ENCODE assay signal across 1 cellular context in genomic region chr15:89335289-89336041, GRCh38.
TF ChIP-seq lines count a peak whose summit lies in the region.

No MANE protein-coding gene starts in this region.

TF ChIP-seq in K562, 482 proteins besides CTCF, POLR2A, EP300 and RAD21 (continued from another document and continues in another):
- TF ChIP-seq THAP12 (CRISPR knock-in tag; IDR thresholded peaks at IDR 0.05) (no peak), SETDB1 (IDR thresholded peaks at IDR 0.05; ENCODE audit: low read length) (no peak), GATA2 (CRISPR knock-in tag; IDR thresholded peaks at IDR 0.05) (peak; percentile 33; the same call in 1 of the 2 replicates), RCOR1 (IDR thresholded peaks at IDR 0.05; ENCODE audit: borderline replicate concordance in 1 of 2, low read depth in 2 of 2, low read length in 2 of 2) (peak in 1 of 2 experiments; percentile 1; a peak in 1 of 4 replicates), UBTF (IDR thresholded peaks at IDR 0.05; ENCODE audit: borderline replicate concordance in 1 of 2, low read depth in 2 of 2, low read length in 2 of 2) (0 out of 4 replicates have a peak, but pooled peaks of 1 of the 2 experiments have one; percentile 4), E2F5 (CRISPR knock-in tag; IDR thresholded peaks at IDR 0.05) (0 out of 2 replicates have a peak, but pooled peaks have one; percentile 47), POLR3A (IDR thresholded peaks at IDR 0.05; ENCODE audit: borderline replicate concordance, extremely low read depth, insufficient read depth, insufficient read length) (peak; percentile 53), PHB (CRISPR knock-in tag; IDR thresholded peaks at IDR 0.05) (no peak), NCOA6 (IDR thresholded peaks at IDR 0.05) (no peak), ARID2 (IDR thresholded peaks at IDR 0.05) (no peak), CSDE1 (IDR thresholded peaks at IDR 0.05) (no peak), YBX1 (IDR thresholded peaks at IDR 0.05) (no peak), FOSL1 (tag; conservative IDR thresholded peaks at IDR 0.05) (peak; percentile 2; the same call in 1 of the 2 replicates), PBX2 (CRISPR knock-in tag; IDR thresholded peaks at IDR 0.05; ENCODE audit: low read depth) (no peak), PBX2 (tag; conservative IDR thresholded peaks at IDR 0.05; ENCODE audit: low read depth) (no peak), NCOA1 (IDR thresholded peaks at IDR 0.05; ENCODE audit: low read depth) (no peak), RBFOX2 (IDR thresholded peaks at IDR 0.05; ENCODE audit: low read depth, low read length) (no peak), PHTF2 (CRISPR knock-in tag; IDR thresholded peaks at IDR 0.05) (no peak), ZKSCAN1 (IDR thresholded peaks at IDR 0.05; ENCODE audit: low read depth, low read length) (no peak), ZSCAN29 (IDR thresholded peaks at IDR 0.05) (no peak; the same call in 1 of the 2 replicates), RUNX1 (IDR thresholded peaks at IDR 0.05; ENCODE audit: low read depth) (no peak), ZNF398 (CRISPR knock-in tag; IDR thresholded peaks at IDR 0.05) (no peak), ZKSCAN3 (CRISPR knock-in tag; IDR thresholded peaks at IDR 0.05) (no peak), MIER1 (IDR thresholded peaks at IDR 0.05; ENCODE audit: low read depth) (0 out of 2 replicates have a peak, but pooled peaks have one; percentile 51), ZNF253 (CRISPR knock-in tag; conservative IDR thresholded peaks at IDR 0.05) (no peak), HNRNPUL1 (IDR thresholded peaks at IDR 0.05; ENCODE audit: low read length) (no peak), POU5F1 (IDR thresholded peaks at IDR 0.05; ENCODE audit: borderline replicate concordance, low read depth, low read length, partially characterized antibody) (no peak), SOX6 (IDR thresholded peaks at IDR 0.05) (no peak), CC2D1A (IDR thresholded peaks at IDR 0.05) (no peak), CBX1 (IDR thresholded peaks at IDR 0.05; ENCODE audit: low read depth) (no peak), E4F1 (CRISPR knock-in tag; IDR thresholded peaks at IDR 0.05; ENCODE audit: borderline replicate concordance) (no peak), ADNP (tag; IDR thresholded peaks at IDR 0.05) (peak; percentile 85; the same call in 1 of the 2 replicates), ZNF133 (CRISPR knock-in tag; IDR thresholded peaks at IDR 0.05) (no peak), HDAC8 (tag; IDR thresholded peaks at IDR 0.05) (no peak), FOXA3 (CRISPR knock-in tag; conservative IDR thresholded peaks at IDR 0.05 in 1 of 2, IDR thresholded peaks at IDR 0.05 in 1 of 2) (no peak), SRSF3 (IDR thresholded peaks at IDR 0.05; ENCODE audit: insufficient read depth, low read length) (no peak), POLR3G (IDR thresholded peaks at IDR 0.05; ENCODE audit: extremely low read depth, insufficient read length, insufficient replicate concordance) (no peak), GMEB1 (CRISPR knock-in tag; IDR thresholded peaks at IDR 0.05) (no peak), ZNF436 (CRISPR knock-in tag; IDR thresholded peaks at IDR 0.05) (no peak), EHMT2 (IDR thresholded peaks at IDR 0.05) (no peak), ZNF395 (CRISPR knock-in tag; IDR thresholded peaks at IDR 0.05) (no peak), NRF1 (conservative IDR thresholded peaks at IDR 0.05 in 1 of 2, IDR thresholded peaks at IDR 0.05 in 1 of 2) (peak; percentile 33 to 52), ZBTB17 (CRISPR knock-in tag; IDR thresholded peaks at IDR 0.05) (no peak), LARP7 (IDR thresholded peaks at IDR 0.05) (no peak), HDAC2 (IDR thresholded peaks at IDR 0.05) (no peak), DACH1 (IDR thresholded peaks at IDR 0.05; ENCODE audit: partially characterized antibody) (peak; percentile 51), ZNF584 (CRISPR knock-in tag; IDR thresholded peaks at IDR 0.05; ENCODE audit: low read depth) (0 out of 2 replicates have a peak, but pooled peaks have one; percentile 74), ZNF449 (CRISPR knock-in tag; IDR thresholded peaks at IDR 0.05) (no peak), FOXM1 (IDR thresholded peaks at IDR 0.05; ENCODE audit: low read depth) (no peak), FOXM1 (CRISPR knock-in tag; IDR thresholded peaks at IDR 0.05; ENCODE audit: low read depth) (no peak), FIP1L1 (IDR thresholded peaks at IDR 0.05; ENCODE audit: low read depth, low read length, poor library complexity, severe bottlenecking) (no peak), ZNF23 (CRISPR knock-in tag; IDR thresholded peaks at IDR 0.05) (no peak), XRCC5 (IDR thresholded peaks at IDR 0.05; ENCODE audit: low read depth, low read length) (no peak), CHD2 (IDR thresholded peaks at IDR 0.05; ENCODE audit: low read depth, low read length) (no peak), E2F3 (CRISPR knock-in tag; IDR thresholded peaks at IDR 0.05) (no peak), MYBL2 (IDR thresholded peaks at IDR 0.05; ENCODE audit: low read depth) (no peak), MYBL2 (CRISPR knock-in tag; IDR thresholded peaks at IDR 0.05; ENCODE audit: borderline replicate concordance) (no peak), TBP (optimal IDR thresholded peaks at IDR 0.05; ENCODE audit: low read depth, low read length) (no peak)
